31 cellular contexts compared by ENCODE assay signal in the genomic region with DNA sequence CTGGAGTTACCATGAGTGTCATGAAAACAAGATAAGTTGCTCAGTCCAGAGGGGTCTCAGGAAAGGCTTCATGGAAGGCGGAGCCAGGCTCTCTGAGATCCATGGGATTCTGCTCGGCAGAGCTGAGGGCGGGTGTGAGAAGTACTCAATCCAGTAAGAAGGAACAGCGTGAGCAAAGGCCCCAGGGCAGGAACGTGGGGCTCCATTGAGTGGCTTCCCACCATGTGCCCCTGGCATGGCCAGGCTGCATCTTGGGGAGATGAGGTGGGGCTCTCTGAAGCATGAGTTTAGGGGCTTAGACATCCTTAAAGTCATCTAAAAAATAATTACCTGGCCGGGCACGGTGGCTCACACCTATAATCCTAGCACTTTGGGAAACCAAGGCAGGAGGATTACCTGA.
"Had no signal": no experiment of that assay in that cellular context is flagged by ENCODE, and none has a peak within 500 bp of the region (broad histone marks: within the 10 kb centered on the region; RNA-seq: fewer than 3 reads in every experiment).

No MANE protein-coding gene starts in this region.

- H3K4me1 Mint-ChIP-seq: neural crest cell had no signal

- H3K4me3 Mint-ChIP-seq: dendritic cell treated with granulocyte-macrophage colony-stimulating factor and Interleukin-4, amounts not matched to agents 40 ng/mL and 50 ng/mL, for 4 days; immature natural killer cell; mesothelial cell of epicardium; naive B cell; natural killer cell treated with Interleukin-12 subunit alpha and Interleukin-12 subunit beta and Interleukin-15 and Interleukin-18, amount 100 ng/mL, for 72 hours; neural crest cell; stimulated activated effector memory CD8-positive, alpha-beta T cell treated with anti-CD3 and anti-CD28 coated beads, Interleukin-12 subunit alpha, Interleukin-12 subunit beta, amount 100 ng/mL, for 72 hours had no signal

- ATAC-seq: left lung; mucosa of descending colon; natural killer cell treated with Interleukin-12 subunit alpha and Interleukin-12 subunit beta and Interleukin-15 and Interleukin-18, amount 100 ng/mL, for 72 hours; right lobe of liver; stimulated activated effector memory CD8-positive, alpha-beta T cell treated with anti-CD3 and anti-CD28 coated beads, Interleukin-12 subunit alpha, Interleukin-12 subunit beta, amount 100 ng/mL, for 72 hours; stimulated activated naive CD8-positive, alpha-beta T cell treated with anti-CD3 and anti-CD28 coated beads, Interleukin-15, Interleukin-2, amounts not matched to agents 100 U/mL and 50 U/mL, for 24 hours had no signal

- H3K27ac ChIP-seq: esophagus squamous epithelium, left lung, neutrophil, pancreas, right lobe of liver, testis, tibial nerve, upper lobe of left lung, uterus had no signal

- H3K27me3 Mint-ChIP-seq: naive B cell; natural killer cell treated with Interleukin-12 subunit alpha and Interleukin-12 subunit beta and Interleukin-15 and Interleukin-18, amount 100 ng/mL, for 72 hours; progenitor cell of endocrine pancreas had no signal

- H3K9me3 ChIP-seq: esophagus squamous epithelium, left lung, mucosa of descending colon, neutrophil, pancreas, right lobe of liver, testis, tibial nerve, upper lobe of left lung, uterus had no signal

- H3K4me1 ChIP-seq: pancreas, uterus had no signal

- DNase-seq: cerebellar nuclear complex; effector memory CD4-positive, alpha-beta T cell; erythroblast; esophagus squamous epithelium; foreskin melanocyte; glutamatergic neuron; hypothalamus; immature natural killer cell; left lung; mesenchymal stem cell; mucosa of descending colon; naive B cell; small intestine; stimulated activated CD4-positive, alpha-beta T cell treated with anti-CD3 and anti-CD28 coated beads, Interleukin-12 subunit alpha, Interleukin-12 subunit beta, amount 100 ng/mL, for 4 hours; stimulated activated CD4-positive, alpha-beta T cell treated with anti-CD3 and anti-CD28 coated beads, Interleukin-1b, Interleukin-23, amount 100 ng/mL, for 48 hours; stimulated activated CD4-positive, alpha-beta T cell treated with anti-CD3 and anti-CD28 coated beads, Interleukin-4, amount 100 ng/mL, for 1 hour; stimulated activated naive CD8-positive, alpha-beta T cell treated with anti-CD3 and anti-CD28 coated beads, Interleukin-15, Interleukin-2, amounts not matched to agents 100 U/mL and 50 U/mL, for 24 hours; substantia nigra; testis; upper lobe of left lung; uterus had no signal

- H3K27me3 ChIP-seq: esophagus squamous epithelium, left lung, neutrophil, pancreas, right lobe of liver, testis, tibial nerve, upper lobe of left lung, uterus had no signal

- H3K27ac Mint-ChIP-seq: dendritic cell treated with granulocyte-macrophage colony-stimulating factor and Interleukin-4, amounts not matched to agents 40 ng/mL and 50 ng/mL, for 4 days; mesothelial cell of epicardium; progenitor cell of endocrine pancreas; stimulated activated effector memory CD8-positive, alpha-beta T cell treated with anti-CD3 and anti-CD28 coated beads, Interleukin-12 subunit alpha, Interleukin-12 subunit beta, amount 100 ng/mL, for 72 hours had no signal

- H3K4me3 ChIP-seq: esophagus squamous epithelium, left lung, mucosa of descending colon, pancreas, right lobe of liver, testis, tibial nerve, upper lobe of left lung, uterus had no signal

- H3K9me3 Mint-ChIP-seq: dendritic cell treated with granulocyte-macrophage colony-stimulating factor and Interleukin-4, amounts not matched to agents 40 ng/mL and 50 ng/mL, for 4 days; immature natural killer cell; mesothelial cell of epicardium; naive B cell; natural killer cell treated with Interleukin-12 subunit alpha and Interleukin-12 subunit beta and Interleukin-15 and Interleukin-18, amount 100 ng/mL, for 72 hours; neural crest cell; stimulated activated effector memory CD8-positive, alpha-beta T cell treated with anti-CD3 and anti-CD28 coated beads, Interleukin-12 subunit alpha, Interleukin-12 subunit beta, amount 100 ng/mL, for 72 hours had no signal

- H3K36me3 ChIP-seq: neutrophil, pancreas, uterus had no signal

- H3K36me3 Mint-ChIP-seq: immature natural killer cell; mesothelial cell of epicardium; naive B cell; natural killer cell treated with Interleukin-12 subunit alpha and Interleukin-12 subunit beta and Interleukin-15 and Interleukin-18, amount 100 ng/mL, for 72 hours; stimulated activated effector memory CD8-positive, alpha-beta T cell treated with anti-CD3 and anti-CD28 coated beads, Interleukin-12 subunit alpha, Interleukin-12 subunit beta, amount 100 ng/mL, for 72 hours had no signal
